ENCODE assay signal across 8 cellular contexts in genomic region chr10:102421645-102422585, GRCh38. TPM values are rescaled to one million over a fixed set of nuclear protein-coding genes. Genes with fewer than 3 reads are reported as not detected.
DNase-seq lines count a peak whose midpoint lies in the region; ATAC-seq and TF ChIP-seq lines count a peak whose summit lies in the region.

No MANE protein-coding gene starts in this region.

- no peaks in the 10 kb centered on the region for H3K36me3 ChIP-seq in ovary

- H3K4me3 ChIP-seq in GM12875 (ENCODE audit: low read depth, low read length) (peak overlapping the region; percentile 98), fibroblast of villous mesenchyme (ENCODE audit: low read depth, low read length) (peak overlapping the region; percentile 89), ovary (peak overlapping the region; percentile 98)

- no peak for TF ChIP-seq POLR2A in ovary (IDR thresholded peaks at IDR 0.05)

- 1% methylated on average over 68 to 69 of the region's 69 CpGs for WGBS in ovary, 3 donors

- intact Hi-C loops in ovary (cut with DNase I), result no loop called here

- no peaks in the 10 kb centered on the region for H3K27me3 ChIP-seq in ovary

- TF ChIP-seq EP300 in ovary (IDR thresholded peaks at IDR 0.05), result no peak

- peaks cover 21% of the 10 kb centered on the region for H3K4me1 ChIP-seq in ovary (ENCODE audit: insufficient read depth)

- ATAC-seq in HG03064 (IDR thresholded peaks at IDR 0.05; ENCODE audit: low read depth, unreplicated experiment), result peak; percentile 4

- TF ChIP-seq CTCF in GM12875 (IDR thresholded peaks at IDR 0.05; ENCODE audit: borderline replicate concordance, insufficient read depth, low read depth, low read length) (no peak), VCaP (conservative IDR thresholded peaks at IDR 0.05) (no peak), fibroblast of villous mesenchyme (IDR thresholded peaks at IDR 0.05; ENCODE audit: insufficient read depth, low read depth, low read length) (no peak), ovary (IDR thresholded peaks at IDR 0.05) (no peak)

- no peaks in the 10 kb centered on the region for H3K9me3 ChIP-seq in ovary

- H3K27ac ChIP-seq in VCaP, result peak overlapping the region; percentile 95
- H3K27ac ChIP-seq in ovary, result peak overlapping the region; percentile 73 to 89

- no peak for DNase-seq in fibroblast of villous mesenchyme (ENCODE audit: low read depth)
- DNase-seq in ovary, result peak in 3 of 5 donors; percentile 24 to 58 (median 57)
- no peak for DNase-seq in UCSD-AML1 (lab: John Stamatoyannopoulos, UW; ENCODE audit: unreplicated experiment)
- no peak for DNase-seq in central memory CD4-positive, alpha-beta T cell
- DNase-seq in ecto neural progenitor cell (ENCODE audit: low spot score), result no peak

RNA-seq across cellular contexts. Expression of gene FBXL15, which starts 1.3 kb away (rescaled TPM):
- total RNA-seq in fibroblast of villous mesenchyme (4.3 and 8.4 TPM in 2 replicates), ovary (10 to 100 TPM; 13.5 to 31.1 (median 19.3) TPM)
- 10 to 100 TPM in 1 of 2 donors, under 1 TPM in 1; 0.25 to 17.9 TPM for polyA plus RNA-seq in ovary

RNA-seq across cellular contexts. Expression of gene PSD, which starts 3.3 kb away (rescaled TPM):
- total RNA-seq in fibroblast of villous mesenchyme (1.6 and 2.2 TPM in 2 replicates), ovary (10 to 100 TPM in 6 of 7 donors, 1 to 10 TPM in 1; 4.4 to 34.7 (median 24.5) TPM)
- polyA plus RNA-seq in ovary, result 10 to 100 TPM in 1 of 2 donors, 1 to 10 TPM in 1; 4.6 to 12.4 TPM

RNA-seq across cellular contexts. Expression of gene CUEDC2, which starts 10.5 kb away (rescaled TPM):
- total RNA-seq in fibroblast of villous mesenchyme (51.0 and 54.8 TPM in 2 replicates), ovary (10 to 100 TPM; 47.7 to 70.8 (median 61.7) TPM)
- 10 to 100 TPM; 34.7 to 76.5 TPM for polyA plus RNA-seq in ovary

RNA-seq across cellular contexts. Expression of gene NFKB2, which starts 26.4 kb away (rescaled TPM):
- total RNA-seq in fibroblast of villous mesenchyme (16.8 and 37.6 TPM in 2 replicates), ovary (10 to 100 TPM; 18.5 to 42.6 (median 35.9) TPM)
- polyA plus RNA-seq in ovary, result 10 to 100 TPM; 16.3 to 20.5 TPM

RNA-seq across cellular contexts. Expression of gene C10orf95, which starts 29.4 kb away (rescaled TPM):
- total RNA-seq in fibroblast of villous mesenchyme, result not detected in 2 replicates
- 10 to 100 TPM in 1 of 7 donors, 1 to 10 TPM in 1, under 1 TPM in 3, not detected in 2; 0.37 to 22.3 (median 0.60) TPM for total RNA-seq in ovary
- under 1 TPM in 1 of 2 donors, not detected in 1; 0.11 TPM for polyA plus RNA-seq in ovary

Comparison
In these comparisons a context has a peak if more than half of its experiments do, and no peak if none do; other contexts are left out.
1. DNase-seq: peak in ovary (3 of 5); none in fibroblast of villous mesenchyme (single experiment), UCSD-AML1 (single experiment), central memory CD4-positive, alpha-beta T cell (single experiment) and ecto neural progenitor cell (single experiment).
2. Peak in every context shown above with its lines, with median percentiles within 50 percentile points of each other: H3K4me3 ChIP-seq.